ENCODE assay signal across 8 cellular contexts in genomic region chr11:86955111-86955673, GRCh38. TPM values are rescaled to one million over a fixed set of nuclear protein-coding genes. Genes with fewer than 3 reads are reported as not detected.
DNase-seq lines count a peak whose midpoint lies in the region; ATAC-seq and TF ChIP-seq lines count a peak whose summit lies in the region.

Gene FZD4 (minus strand): TSS chr11:86955395. CDS start chr11:86955085, 310 bp downstream.

- peak within 1 kb of the TSS; percentile 85 to 86 for H3K9ac ChIP-seq in colonic mucosa (ENCODE audit: low read depth in 2 of 2, low read length in 2 of 2)

- H3K27me3 ChIP-seq in colonic mucosa = no peaks in the 10 kb centered on the region

- intact Hi-C loops in colonic mucosa (cut with DNase I) = loop anchor here (10.0 kb wide), 1 partner anchor 80 kb away; the partner anchor contains the start of gene TMEM135

- H3K4me1 ChIP-seq in colonic mucosa = no peaks in the 10 kb centered on the region

- peak; percentile 91 for ATAC-seq in GM18511 (IDR thresholded peaks at IDR 0.05; ENCODE audit: unreplicated experiment)
- ATAC-seq in HG02970 (IDR thresholded peaks at IDR 0.05; ENCODE audit: low FRiP score, unreplicated experiment) = peak; percentile 89

- TF ChIP-seq CTCF in colonic mucosa (IDR thresholded peaks at IDR 0.05) = no peak

- peak; percentile 97 for DNase-seq in AG08395 (ENCODE audit: low spot score)
- DNase-seq in NCI-H1930 (lab: John Stamatoyannopoulos, UW) = peak; percentile 73 to 83
- DNase-seq in UCSD-AML1 (lab: John Stamatoyannopoulos, UW; ENCODE audit: unreplicated experiment) = peak; percentile 90
- peak; percentile 87 for DNase-seq in colonic mucosa
- peak; percentile 73 for DNase-seq in kidney glomerular epithelial cell (lab: John Stamatoyannopoulos, UW)
- peak; percentile 82 for DNase-seq in stimulated activated CD4-positive, alpha-beta T cell treated with anti-CD3 and anti-CD28 coated beads, Interleukin-15, amount 100 ng/mL, for 24 hours

- peak within 1 kb of the TSS; percentile 84 for H3K4me3 ChIP-seq in colonic mucosa

- no peaks in the 10 kb centered on the region for H3K9me3 ChIP-seq in colonic mucosa

- no peaks in the 10 kb centered on the region for H3K36me3 ChIP-seq in colonic mucosa

- H3K27ac ChIP-seq in colonic mucosa = peak within 1 kb of the TSS; percentile 95

RNA-seq across cellular contexts. Expression of gene FZD4, which starts in this region (rescaled TPM):
- 1 to 10 TPM; 4.3 to 6.7 TPM for total RNA-seq in colonic mucosa

Comparison
In these comparisons a context has a peak if more than half of its experiments do, and no peak if none do; other contexts are left out.
1. Peak in every context shown above with its lines: DNase-seq, ATAC-seq, H3K4me3 ChIP-seq and H3K27ac ChIP-seq.